Comparison of ENCODE assay signal across 25 cellular contexts in genomic region chr4:189215574-189215973, GRCh38.
DNase-seq lines count a peak whose midpoint lies in the region; ATAC-seq and TF ChIP-seq lines count a peak whose summit lies in the region.
"Had no signal": no experiment of that assay in that cellular context is flagged by ENCODE, and none has a peak within 500 bp of the region (broad histone marks: within the 10 kb centered on the region; RNA-seq: fewer than 3 reads in every experiment).

No MANE protein-coding gene starts in this region.

- peaks cover 7% of the 10 kb centered on the region for H3K27me3 Mint-ChIP-seq in neural progenitor cell (ENCODE audit: insufficient read depth, low read depth)
- H3K27me3 Mint-ChIP-seq: CD4-positive, alpha-beta memory T cell; CD4-positive, CD25-positive, alpha-beta regulatory T cell; CD8-positive, alpha-beta memory T cell had no signal

- H3K27ac ChIP-seq in MM.1S (ENCODE audit: low read length) (peak overlapping the region; percentile 55; the same call in 1 of the 2 replicates), neural progenitor cell (no peak overlapping the region)
- H3K27ac ChIP-seq: BLaER1 had no signal

- H3K4me3 Mint-ChIP-seq in neural progenitor cell = no peak overlapping the region
- H3K4me3 Mint-ChIP-seq: CD14-positive monocyte; CD4-positive, alpha-beta memory T cell; CD4-positive, CD25-positive, alpha-beta regulatory T cell; CD8-positive, alpha-beta memory T cell had no signal

- no peaks in the 10 kb centered on the region for H4K20me1 ChIP-seq in MM.1S (ENCODE audit: insufficient read depth, low read length)
- H4K20me1 ChIP-seq in neural progenitor cell (ENCODE audit: low read depth) = no peaks in the 10 kb centered on the region
- H4K20me1 ChIP-seq: BLaER1 had no signal

- H3K36me3 Mint-ChIP-seq in neural progenitor cell = no peaks in the 10 kb centered on the region
- no peaks in the 10 kb centered on the region for H3K36me3 Mint-ChIP-seq in activated naive CD4-positive, alpha-beta T cell treated with anti-CD3 and anti-CD28 coated beads, Interleukin-2, amount 50 U/mL, for 72 hours
- H3K36me3 Mint-ChIP-seq: CD14-positive monocyte; CD4-positive, alpha-beta memory T cell; CD4-positive, CD25-positive, alpha-beta regulatory T cell; CD8-positive, alpha-beta memory T cell had no signal

- ATAC-seq in GM18499 (IDR thresholded peaks at IDR 0.05; ENCODE audit: insufficient read depth, unreplicated experiment) (peak; percentile 65), HG02981 (IDR thresholded peaks at IDR 0.05; ENCODE audit: unreplicated experiment) (peak; percentile 62), left colon (no peak)
- no peak for ATAC-seq in activated naive CD4-positive, alpha-beta T cell treated with anti-CD3 and anti-CD28 coated beads, Interleukin-2, amount 50 U/mL, for 72 hours
- ATAC-seq: GM12878 had no signal

- peak; percentile 90 for DNase-seq in MM.1S
- DNase-seq in neural progenitor cell (ENCODE audit: low spot score) = no peak
- DNase-seq in activated naive CD4-positive, alpha-beta T cell treated with anti-CD3 and anti-CD28 coated beads, Interleukin-2, amount 50 U/mL, for 72 hours (ENCODE audit: low spot score in 2 of 2) = no peak
- DNase-seq in left colon = no peak
- DNase-seq in kidney tubule cell (ENCODE audit: low spot score) = no peak
- DNase-seq: 8988T; ACHN; BE2C; C1 segment of cervical spinal cord; CD4-positive, alpha-beta memory T cell; CD4-positive, CD25-positive, alpha-beta regulatory T cell; CD8-positive, alpha-beta memory T cell; COR-L47; DMS 273 treated with DMSO at 0.1 percent for 48 hours; DMS153; DMS53; DMS79; DND-41; EL; GDM1 had no signal

- H3K4me1 ChIP-seq in MM.1S (ENCODE audit: low read length) = peaks cover 31% of the 10 kb centered on the region
- H3K4me1 ChIP-seq in neural progenitor cell = no peaks in the 10 kb centered on the region
- H3K4me1 ChIP-seq: BE2C, BLaER1 had no signal

- H2AFZ ChIP-seq in MM.1S (ENCODE audit: low read length) (no peak overlapping the region), neural progenitor cell (replicated peaks) (peak overlapping the region; percentile 69)

- H3K9me3 Mint-ChIP-seq in neural progenitor cell = no peaks in the 10 kb centered on the region
- H3K9me3 Mint-ChIP-seq in activated naive CD4-positive, alpha-beta T cell treated with anti-CD3 and anti-CD28 coated beads, Interleukin-2, amount 50 U/mL, for 72 hours = peaks cover 0 to 13% of the 10 kb centered on the region in 2 donors

- no peaks in the 10 kb centered on the region; the same call in 1 of the 2 replicates for H3K9me3 ChIP-seq in MM.1S (replicated peaks; ENCODE audit: insufficient read depth, low read length)
- H3K9me3 ChIP-seq in neural progenitor cell (ENCODE audit: low read depth) = no peaks in the 10 kb centered on the region
- H3K9me3 ChIP-seq: BLaER1 had no signal

- no peak overlapping the region for H3K9ac ChIP-seq in MM.1S (ENCODE audit: low read length)
- H3K9ac ChIP-seq in neural progenitor cell = no peak overlapping the region
- H3K9ac ChIP-seq: BLaER1 had no signal

- H3K36me3 ChIP-seq in MM.1S (replicated peaks; ENCODE audit: insufficient read depth, low read length) (no peaks in the 10 kb centered on the region), neural progenitor cell (no peaks in the 10 kb centered on the region)
- H3K36me3 ChIP-seq: BE2C, BLaER1 had no signal

- H3F3A ChIP-seq in MM.1S (ENCODE audit: insufficient read depth, low read length) (0 out of 2 replicates have a peak, but pooled peaks cover 6% of the 10 kb centered on the region), neural progenitor cell (ENCODE audit: low read depth) (no peaks in the 10 kb centered on the region)

- TF ChIP-seq CTCF in MM.1S (IDR thresholded peaks at IDR 0.05; ENCODE audit: low read length) (no peak), neural progenitor cell (IDR thresholded peaks at IDR 0.05) (no peak)

- H3K4me3 ChIP-seq in MM.1S (ENCODE audit: low read length) (no peak overlapping the region), neural progenitor cell (no peak overlapping the region)
- H3K4me3 ChIP-seq: BLaER1, GM12878 had no signal

- H3K27ac Mint-ChIP-seq in neural progenitor cell = no peak overlapping the region
- H3K27ac Mint-ChIP-seq in activated naive CD4-positive, alpha-beta T cell treated with anti-CD3 and anti-CD28 coated beads, Interleukin-2, amount 50 U/mL, for 72 hours = no peak overlapping the region
- H3K27ac Mint-ChIP-seq: CD14-positive monocyte; CD4-positive, alpha-beta memory T cell; CD4-positive, CD25-positive, alpha-beta regulatory T cell; CD8-positive, alpha-beta memory T cell had no signal

- intact Hi-C loops in left colon (cut with DNase I, micrococcal nuclease) = no loop called here

- H3K27me3 ChIP-seq in MM.1S (replicated peaks; ENCODE audit: insufficient read depth, low read length) = no peaks in the 10 kb centered on the region
- H3K27me3 ChIP-seq in neural progenitor cell = no peaks in the 10 kb centered on the region
- H3K27me3 ChIP-seq: BE2C, BLaER1 had no signal

- H3K9me2 ChIP-seq in MM.1S (replicated peaks; ENCODE audit: insufficient read depth, low read length) = no peaks in the 10 kb centered on the region

- H3K4me1 Mint-ChIP-seq in neural progenitor cell = no peaks in the 10 kb centered on the region
- H3K4me1 Mint-ChIP-seq: CD14-positive monocyte; CD4-positive, alpha-beta memory T cell; CD4-positive, CD25-positive, alpha-beta regulatory T cell; CD8-positive, alpha-beta memory T cell had no signal

- H3K79me2 ChIP-seq in MM.1S (ENCODE audit: low read length) = no peaks in the 10 kb centered on the region
- H3K79me2 ChIP-seq in neural progenitor cell (ENCODE audit: low read depth) = no peaks in the 10 kb centered on the region

- H3K4me2 ChIP-seq in MM.1S (ENCODE audit: low read depth, low read length) = peak overlapping the region; percentile 30; the same call in 1 of the 2 replicates
- no peak overlapping the region for H3K4me2 ChIP-seq in neural progenitor cell
- H3K4me2 ChIP-seq: BLaER1 had no signal

Comparison
In these comparisons a context has a peak if more than half of its experiments do, and no peak if none do; other contexts are left out.
1. ATAC-seq: peak in GM18499 (single experiment) and HG02981 (single experiment); none in activated naive CD4-positive, alpha-beta T cell treated with anti-CD3 and anti-CD28 coated beads, Interleukin-2, amount 50 U/mL, for 72 hours (0 of 2) and left colon (single experiment).